In the genomic region with DNA sequence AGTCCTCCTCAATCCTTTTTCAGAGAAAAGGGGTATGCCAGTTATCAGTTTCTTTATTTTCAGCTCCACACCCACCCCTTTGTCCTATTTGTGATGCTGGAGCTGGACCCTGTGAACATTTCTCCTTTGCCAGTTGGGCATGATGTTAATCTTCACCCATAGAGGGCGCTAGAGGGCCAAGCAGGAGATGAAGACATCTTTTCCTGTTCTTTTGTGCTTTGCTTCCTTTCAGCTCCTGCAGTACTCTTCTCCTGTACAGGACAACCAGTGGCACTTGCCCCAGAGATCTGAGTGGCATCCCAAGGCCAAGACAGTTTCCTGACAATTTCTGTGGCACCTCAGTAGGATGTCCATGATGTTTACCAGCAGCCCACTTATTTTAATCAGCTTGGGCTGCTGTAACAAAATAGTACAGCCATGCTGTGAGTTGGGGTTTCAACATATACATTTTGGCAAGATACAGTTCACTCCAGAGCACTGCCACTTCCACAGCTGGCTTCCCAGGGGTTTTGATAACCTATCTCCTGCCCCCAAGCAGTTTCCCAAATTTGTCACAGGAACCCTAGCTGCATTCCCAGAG, we compare ENCODE assay signal across 1 cellular context.
A peak's percentile ranks its signal among the peaks of the same experiment; 100 is the strongest.
TF ChIP-seq lines count a peak whose summit lies in the region.

No MANE protein-coding gene starts in this region.

TF ChIP-seq in HepG2, 621 proteins besides CTCF, POLR2A, EP300 and RAD21 (continued from another document and continues in another):
- TF ChIP-seq ZBTB40 (IDR thresholded peaks at IDR 0.05) (no peak), ZBTB40 (CRISPR knock-in tag; IDR thresholded peaks at IDR 0.05) (no peak), SALL1 (CRISPR knock-in tag; IDR thresholded peaks at IDR 0.05) (no peak), ZNF138 (CRISPR knock-in tag; IDR thresholded peaks at IDR 0.05; ENCODE audit: low read depth) (no peak), HIVEP1 (CRISPR knock-in tag; IDR thresholded peaks at IDR 0.05) (no peak), ZNF749 (CRISPR knock-in tag; IDR thresholded peaks at IDR 0.05; ENCODE audit: borderline replicate concordance) (no peak), MIER3 (CRISPR knock-in tag; IDR thresholded peaks at IDR 0.05; ENCODE audit: borderline replicate concordance) (no peak), AHR (CRISPR knock-in tag; IDR thresholded peaks at IDR 0.05) (no peak), WIZ (CRISPR knock-in tag; IDR thresholded peaks at IDR 0.05) (no peak), TMF1 (CRISPR knock-in tag; IDR thresholded peaks at IDR 0.05; ENCODE audit: low read depth) (no peak), ZMYM3 (CRISPR knock-in tag; IDR thresholded peaks at IDR 0.05) (no peak), CENPT (CRISPR knock-in tag; IDR thresholded peaks at IDR 0.05; ENCODE audit: low read depth) (no peak), SNAI1 (CRISPR knock-in tag; IDR thresholded peaks at IDR 0.05; ENCODE audit: borderline replicate concordance) (no peak), ZNF292 (CRISPR knock-in tag; IDR thresholded peaks at IDR 0.05; ENCODE audit: borderline replicate concordance, low read depth) (no peak), MAFF (IDR thresholded peaks at IDR 0.05; ENCODE audit: low read depth, low read length) (no peak), SMYD3 (CRISPR knock-in tag; IDR thresholded peaks at IDR 0.05) (no peak), CREM (IDR thresholded peaks at IDR 0.05) (no peak), CREM (CRISPR knock-in tag; IDR thresholded peaks at IDR 0.05) (no peak), ZNF263 (CRISPR knock-in tag; IDR thresholded peaks at IDR 0.05) (no peak), THAP11 (CRISPR knock-in tag; IDR thresholded peaks at IDR 0.05) (no peak), DNMT1 (CRISPR knock-in tag; IDR thresholded peaks at IDR 0.05) (no peak), ETV5 (CRISPR knock-in tag; IDR thresholded peaks at IDR 0.05; ENCODE audit: borderline replicate concordance) (peak; percentile 17; the same call in 1 of the 2 replicates), EHMT2 (IDR thresholded peaks at IDR 0.05; ENCODE audit: borderline replicate concordance, low read depth, low read length) (no peak), MED1 (CRISPR knock-in tag; IDR thresholded peaks at IDR 0.05) (no peak), MLLT10 (CRISPR knock-in tag; IDR thresholded peaks at IDR 0.05) (no peak), CBFB (CRISPR knock-in tag; IDR thresholded peaks at IDR 0.05) (no peak), ZNF33A (CRISPR knock-in tag; IDR thresholded peaks at IDR 0.05; ENCODE audit: borderline replicate concordance) (no peak), ZC3H13 (CRISPR knock-in tag; IDR thresholded peaks at IDR 0.05) (no peak), HNRNPUL1 (IDR thresholded peaks at IDR 0.05; ENCODE audit: low read depth, low read length) (no peak), TGIF2 (CRISPR knock-in tag; IDR thresholded peaks at IDR 0.05) (no peak), MED13 (CRISPR knock-in tag; IDR thresholded peaks at IDR 0.05) (no peak), ZBTB33 (CRISPR knock-in tag; IDR thresholded peaks at IDR 0.05) (no peak), CREB3 (CRISPR knock-in tag; IDR thresholded peaks at IDR 0.05) (no peak), ZNF841 (CRISPR knock-in tag; IDR thresholded peaks at IDR 0.05; ENCODE audit: borderline replicate concordance) (no peak), SUZ12 (IDR thresholded peaks at IDR 0.05; ENCODE audit: low read depth, low read length) (no peak), SNAPC2 (CRISPR knock-in tag; IDR thresholded peaks at IDR 0.05) (no peak)
- TF ChIP-seq, protein P1, sequence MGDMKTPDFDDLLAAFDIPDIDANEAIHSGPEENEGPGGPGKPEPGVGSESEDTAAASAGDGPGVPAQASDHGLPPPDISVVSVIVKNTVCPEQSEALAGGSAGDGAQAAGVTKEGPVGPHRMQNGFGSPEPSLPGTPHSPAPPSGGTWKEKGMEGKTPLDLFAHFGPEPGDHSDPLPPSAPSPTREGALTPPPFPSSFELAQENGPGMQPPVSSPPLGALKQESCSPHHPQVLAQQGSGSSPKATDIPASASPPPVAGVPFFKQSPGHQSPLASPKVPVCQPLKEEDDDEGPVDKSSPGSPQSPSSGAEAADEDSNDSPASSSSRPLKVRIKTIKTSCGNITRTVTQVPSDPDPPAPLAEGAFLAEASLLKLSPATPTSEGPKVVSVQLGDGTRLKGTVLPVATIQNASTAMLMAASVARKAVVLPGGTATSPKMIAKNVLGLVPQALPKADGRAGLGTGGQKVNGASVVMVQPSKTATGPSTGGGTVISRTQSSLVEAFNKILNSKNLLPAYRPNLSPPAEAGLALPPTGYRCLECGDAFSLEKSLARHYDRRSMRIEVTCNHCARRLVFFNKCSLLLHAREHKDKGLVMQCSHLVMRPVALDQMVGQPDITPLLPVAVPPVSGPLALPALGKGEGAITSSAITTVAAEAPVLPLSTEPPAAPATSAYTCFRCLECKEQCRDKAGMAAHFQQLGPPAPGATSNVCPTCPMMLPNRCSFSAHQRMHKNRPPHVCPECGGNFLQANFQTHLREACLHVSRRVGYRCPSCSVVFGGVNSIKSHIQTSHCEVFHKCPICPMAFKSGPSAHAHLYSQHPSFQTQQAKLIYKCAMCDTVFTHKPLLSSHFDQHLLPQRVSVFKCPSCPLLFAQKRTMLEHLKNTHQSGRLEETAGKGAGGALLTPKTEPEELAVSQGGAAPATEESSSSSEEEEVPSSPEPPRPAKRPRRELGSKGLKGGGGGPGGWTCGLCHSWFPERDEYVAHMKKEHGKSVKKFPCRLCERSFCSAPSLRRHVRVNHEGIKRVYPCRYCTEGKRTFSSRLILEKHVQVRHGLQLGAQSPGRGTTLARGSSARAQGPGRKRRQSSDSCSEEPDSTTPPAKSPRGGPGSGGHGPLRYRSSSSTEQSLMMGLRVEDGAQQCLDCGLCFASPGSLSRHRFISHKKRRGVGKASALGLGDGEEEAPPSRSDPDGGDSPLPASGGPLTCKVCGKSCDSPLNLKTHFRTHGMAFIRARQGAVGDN (CRISPR knock-in tag; IDR thresholded peaks at IDR 0.05): no peak
- TF ChIP-seq, protein P2, sequence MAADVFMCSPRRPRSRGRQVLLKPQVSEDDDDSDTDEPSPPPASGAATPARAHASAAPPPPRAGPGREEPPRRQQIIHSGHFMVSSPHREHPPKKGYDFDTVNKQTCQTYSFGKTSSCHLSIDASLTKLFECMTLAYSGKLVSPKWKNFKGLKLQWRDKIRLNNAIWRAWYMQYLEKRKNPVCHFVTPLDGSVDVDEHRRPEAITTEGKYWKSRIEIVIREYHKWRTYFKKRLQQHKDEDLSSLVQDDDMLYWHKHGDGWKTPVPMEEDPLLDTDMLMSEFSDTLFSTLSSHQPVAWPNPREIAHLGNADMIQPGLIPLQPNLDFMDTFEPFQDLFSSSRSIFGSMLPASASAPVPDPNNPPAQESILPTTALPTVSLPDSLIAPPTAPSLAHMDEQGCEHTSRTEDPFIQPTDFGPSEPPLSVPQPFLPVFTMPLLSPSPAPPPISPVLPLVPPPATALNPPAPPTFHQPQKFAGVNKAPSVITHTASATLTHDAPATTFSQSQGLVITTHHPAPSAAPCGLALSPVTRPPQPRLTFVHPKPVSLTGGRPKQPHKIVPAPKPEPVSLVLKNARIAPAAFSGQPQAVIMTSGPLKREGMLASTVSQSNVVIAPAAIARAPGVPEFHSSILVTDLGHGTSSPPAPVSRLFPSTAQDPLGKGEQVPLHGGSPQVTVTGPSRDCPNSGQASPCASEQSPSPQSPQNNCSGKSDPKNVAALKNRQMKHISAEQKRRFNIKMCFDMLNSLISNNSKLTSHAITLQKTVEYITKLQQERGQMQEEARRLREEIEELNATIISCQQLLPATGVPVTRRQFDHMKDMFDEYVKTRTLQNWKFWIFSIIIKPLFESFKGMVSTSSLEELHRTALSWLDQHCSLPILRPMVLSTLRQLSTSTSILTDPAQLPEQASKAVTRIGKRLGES (CRISPR knock-in tag; IDR thresholded peaks at IDR 0.05; ENCODE audit: borderline replicate concordance): no peak
- TF ChIP-seq, protein P3, sequence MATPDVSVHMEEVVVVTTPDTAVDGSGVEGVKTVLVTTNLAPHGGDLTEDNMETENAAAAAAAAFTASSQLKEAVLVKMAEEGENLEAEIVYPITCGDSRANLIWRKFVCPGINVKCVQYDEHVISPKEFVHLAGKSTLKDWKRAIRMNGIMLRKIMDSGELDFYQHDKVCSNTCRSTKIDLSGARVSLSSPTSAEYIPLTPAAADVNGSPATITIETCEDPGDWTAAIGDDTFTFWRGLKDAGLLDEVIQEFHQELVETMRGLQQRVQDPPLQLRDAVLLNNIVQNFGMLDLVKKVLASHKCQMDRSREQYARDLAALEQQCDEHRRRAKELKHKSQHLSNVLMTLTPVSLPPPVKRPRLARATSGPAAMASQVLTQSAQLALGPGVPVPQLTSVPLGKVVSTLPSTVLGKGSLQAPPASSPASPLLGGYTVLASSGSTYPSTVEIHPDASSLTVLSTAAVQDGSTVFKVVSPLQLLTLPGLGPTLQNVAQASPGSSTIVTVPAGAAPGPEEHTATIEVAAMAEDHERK (CRISPR knock-in tag; IDR thresholded peaks at IDR 0.05; ENCODE audit: low read depth): no peak
